ENCODE assay signal across 8 cellular contexts in genomic region chr15:25439456-25439836, GRCh38. TPM values are rescaled to one million over a fixed set of nuclear protein-coding genes. Genes with fewer than 3 reads are reported as not detected.
A peak's percentile ranks its signal among the peaks of the same experiment; 100 is the strongest.
DNase-seq lines count a peak whose midpoint lies in the region; ATAC-seq and TF ChIP-seq lines count a peak whose summit lies in the region.

No MANE protein-coding gene starts in this region.

- H3K27me3 ChIP-seq in fibroblast of lung (ENCODE audit: control insufficient read depth, insufficient read depth, low read length): no peaks in the 10 kb centered on the region
- H3K27me3 ChIP-seq in neuronal stem cell (ENCODE audit: control insufficient read depth in 3 of 3, insufficient read depth in 3 of 3, low read depth in 1 of 3, low read length in 3 of 3): no peaks in the 10 kb centered on the region

- DNase-seq in stimulated activated CD4-positive, alpha-beta T cell treated with anti-CD3 and anti-CD28 coated beads, TNF-alpha, amount 100 ng/mL, for 48 hours (ENCODE audit: low read depth in 3 of 3): peak in 2 of 3 donors; percentile 4 to 10
- no peak for DNase-seq in stimulated activated CD4-positive, alpha-beta T cell treated with anti-CD3 and anti-CD28 coated beads, Interleukin-2, amount 100 ng/mL, for 48 hours
- DNase-seq in SW480 (ENCODE audit: low spot score) (peak; percentile 13), fibroblast of lung (ENCODE audit: low read depth in 2 of 2) (peak; percentile 27 to 43), neuronal stem cell (ENCODE audit: low spot score) (peak; percentile 2)
- no peak for DNase-seq in stimulated activated CD4-positive, alpha-beta T cell treated with anti-CD3 and anti-CD28 coated beads, Interleukin-2, amount 100 ng/mL, for 24 hours

- H3K9me3 ChIP-seq in fibroblast of lung (ENCODE audit: control insufficient read depth, insufficient read depth, low read depth, low read length) (no peaks in the 10 kb centered on the region), neuronal stem cell (replicated peaks in 1 of 2; ENCODE audit: control insufficient read depth in 2 of 2, insufficient read depth in 1 of 2, low read depth in 1 of 2, low read length in 2 of 2) (peaks cover 0 to 12% of the 10 kb centered on the region in 2 donors)

- no peak for TF ChIP-seq CTCF in fibroblast of lung (conservative IDR thresholded peaks at IDR 0.05 in 1 of 2, IDR thresholded peaks at IDR 0.05 in 1 of 2; ENCODE audit: low read depth in 1 of 2, low read length in 2 of 2)

- H2AK5ac ChIP-seq in neuronal stem cell (ENCODE audit: low read depth, low read length): peak overlapping the region; percentile 74

- H3K79me1 ChIP-seq in neuronal stem cell (ENCODE audit: low read depth, low read length): peaks cover 2% of the 10 kb centered on the region

- H2BK120ac ChIP-seq in neuronal stem cell (ENCODE audit: low read depth, low read length): peak overlapping the region; percentile 82

- H4K91ac ChIP-seq in neuronal stem cell (ENCODE audit: low read depth, low read length, poor library complexity): no peak overlapping the region

- H3K4me1 ChIP-seq in fibroblast of lung (ENCODE audit: control insufficient read depth, extremely low read depth, insufficient read depth, low read length): no peaks in the 10 kb centered on the region
- peaks cover 0 to 6% of the 10 kb centered on the region in 2 donors for H3K4me1 ChIP-seq in neuronal stem cell (ENCODE audit: control insufficient read depth in 2 of 2, insufficient read depth in 1 of 2, low read depth in 1 of 2, low read length in 2 of 2)

- H3K4me3 ChIP-seq in fibroblast of lung (replicated peaks in 1 of 4; ENCODE audit: control extremely low read depth in 1 of 4, insufficient read depth in 1 of 4, low read depth in 3 of 4, low read length in 4 of 4) (peak overlapping the region; percentile 68 to 96 (median 86)), neuronal stem cell (ENCODE audit: low read length in 2 of 2) (peak overlapping the region; percentile 82 to 93)

- H2AFZ ChIP-seq in fibroblast of lung (ENCODE audit: low read length) (peak overlapping the region; percentile 99), neuronal stem cell (ENCODE audit: low read length) (peak overlapping the region; percentile 98)

- peak overlapping the region; percentile 33 for H4K8ac ChIP-seq in neuronal stem cell (ENCODE audit: low read depth, low read length)

- H4K20me1 ChIP-seq in fibroblast of lung (ENCODE audit: control insufficient read depth, extremely low read depth, insufficient read depth, low read length): no peaks in the 10 kb centered on the region

- H3K23ac ChIP-seq in neuronal stem cell (ENCODE audit: low read depth, low read length, poor library complexity): peak overlapping the region; percentile 98

- H3K4ac ChIP-seq in neuronal stem cell (ENCODE audit: low read length): no peak overlapping the region

- H2BK5ac ChIP-seq in neuronal stem cell (ENCODE audit: low read length): peak overlapping the region; percentile 94

- no peak overlapping the region for H2BK12ac ChIP-seq in neuronal stem cell (ENCODE audit: low read length)

- H3K4me2 ChIP-seq in fibroblast of lung (ENCODE audit: extremely low read depth, insufficient read depth, low read length): peak overlapping the region; percentile 97
- H3K4me2 ChIP-seq in neuronal stem cell (ENCODE audit: insufficient read depth, low read length, poor library complexity, severe bottlenecking): peak overlapping the region; percentile 76

- H3K18ac ChIP-seq in neuronal stem cell (ENCODE audit: low read length): peak overlapping the region; percentile 95

- peaks cover 44% of the 10 kb centered on the region for H3K79me2 ChIP-seq in fibroblast of lung (ENCODE audit: control insufficient read depth, insufficient read depth, low read length)

- H3K9ac ChIP-seq in fibroblast of lung (ENCODE audit: insufficient read depth, low read length): peak overlapping the region; percentile 80
- H3K9ac ChIP-seq in neuronal stem cell (ENCODE audit: low read depth, low read length, poor library complexity): peak overlapping the region; percentile 63

- no peak overlapping the region for H3K14ac ChIP-seq in neuronal stem cell (ENCODE audit: low read length)

- peak; percentile 2 for ATAC-seq in HG03045 (IDR thresholded peaks at IDR 0.05; ENCODE audit: unreplicated experiment)
- ATAC-seq in HG03571 (IDR thresholded peaks at IDR 0.05; ENCODE audit: unreplicated experiment): no peak

- H3K36me3 ChIP-seq in fibroblast of lung (ENCODE audit: control insufficient read depth, insufficient read depth, low read length) (no peaks in the 10 kb centered on the region), neuronal stem cell (replicated peaks in 1 of 2; ENCODE audit: control insufficient read depth in 2 of 2, insufficient read depth in 2 of 2, low read length in 2 of 2) (peaks cover 0 to 13% of the 10 kb centered on the region in 2 donors)

- no CpG with 5 or more reads among the region's 12 CpGs for WGBS in neuronal stem cell (ENCODE audit: extremely low coverage in 2 of 2, insufficient read length in 2 of 2, insufficient replicate concordance in 1 of 2), 2 donors

- H3K27ac ChIP-seq in fibroblast of lung (ENCODE audit: insufficient read depth, low read length) (peak overlapping the region; percentile 82), neuronal stem cell (replicated peaks; ENCODE audit: low read length) (peak overlapping the region; percentile 84)

- no peak overlapping the region for H2BK15ac ChIP-seq in neuronal stem cell (ENCODE audit: low read length)

RNA-seq across cellular contexts. Expression of gene UBE3A, which starts 0.6 kb away (rescaled TPM):
- total RNA-seq in fibroblast of lung: 67.8 and 71.5 TPM in 2 replicates
- polyA plus RNA-seq in fibroblast of lung: 29.3 and 37.2 TPM in 2 replicates
- polyA plus RNA-seq in fibroblast of lung (2012): 26.5 and 27.8 TPM in 2 replicates
- polyA minus RNA-seq in fibroblast of lung (ENCODE audit: low replicate concordance): 26.5 and 28.2 TPM in 2 replicates
- polyA plus RNA-seq in neuronal stem cell (2013, experiment 1 of 2): 66.1 TPM
- polyA plus RNA-seq in neuronal stem cell (2013, experiment 2 of 2): 63.4 TPM

Comparison
In these comparisons a context has a peak if more than half of its experiments do, and no peak if none do; other contexts are left out.
1. DNase-seq: peak in stimulated activated CD4-positive, alpha-beta T cell treated with anti-CD3 and anti-CD28 coated beads, TNF-alpha, amount 100 ng/mL, for 48 hours (2 of 3), SW480 (single experiment), fibroblast of lung (2 of 2) and neuronal stem cell (single experiment); none in stimulated activated CD4-positive, alpha-beta T cell treated with anti-CD3 and anti-CD28 coated beads, Interleukin-2, amount 100 ng/mL, for 48 hours (0 of 2) and stimulated activated CD4-positive, alpha-beta T cell treated with anti-CD3 and anti-CD28 coated beads, Interleukin-2, amount 100 ng/mL, for 24 hours (0 of 2).